Comparison of ENCODE assay signal across 9 cellular contexts in genomic region chrX:104253567-104254441, GRCh38. TPM values are rescaled to one million over a fixed set of nuclear protein-coding genes. Genes with fewer than 3 reads are reported as not detected.
DNase-seq lines count a peak whose midpoint lies in the region; TF ChIP-seq lines count a peak whose summit lies in the region.
"Had no signal": no experiment of that assay in that cellular context is flagged by ENCODE, and none has a peak within 500 bp of the region (broad histone marks: within the 10 kb centered on the region; RNA-seq: fewer than 3 reads in every experiment).

No MANE protein-coding gene starts in this region.

- H3K4me3 ChIP-seq in CD8-positive, alpha-beta memory T cell (ENCODE audit: low read length), result no peak overlapping the region
- H3K4me3 ChIP-seq in neural cell (ENCODE audit: low read length), result peak overlapping the region; percentile 50

- no peaks in the 10 kb centered on the region for H4K20me1 ChIP-seq in neural cell (ENCODE audit: insufficient read depth)

- H3K9ac ChIP-seq in neural cell (ENCODE audit: low read length), result no peak overlapping the region

- TF ChIP-seq RAD21 in neural cell (conservative IDR thresholded peaks at IDR 0.05), result no peak

- H3K27ac ChIP-seq in CD8-positive, alpha-beta memory T cell (ENCODE audit: low read depth, low read length), result no peak overlapping the region
- H3K27ac ChIP-seq in neural cell (ENCODE audit: low read length), result no peak overlapping the region

- H2AFZ ChIP-seq in neural cell (ENCODE audit: low read depth, low read length), result no peak overlapping the region

- no peaks in the 10 kb centered on the region for H3K36me3 Mint-ChIP-seq in CD8-positive, alpha-beta memory T cell

- H3K9me2 ChIP-seq in neural cell (ENCODE audit: insufficient read depth, low read length), result no peaks in the 10 kb centered on the region

- no peaks in the 10 kb centered on the region for H3K4me1 ChIP-seq in CD8-positive, alpha-beta memory T cell (ENCODE audit: insufficient read depth, low read length)

- no peak for DNase-seq in CD8-positive, alpha-beta memory T cell
- DNase-seq in NCI-H1930 (lab: John Stamatoyannopoulos, UW), result peak; percentile 29 to 46
- peak; percentile 56 for DNase-seq in ecto neural progenitor cell (ENCODE audit: low spot score)
- DNase-seq in LoVo (ENCODE audit: low spot score), result no peak
- no peak for DNase-seq in dedifferentiated amniotic fluid mesenchymal stem cell (ENCODE audit: extremely low spot score)
- no peak for DNase-seq in NCI-H1694 treated with DMSO at 0.1 percent for 48 hours (lab: John Stamatoyannopoulos, UW)
- DNase-seq in CD1c-positive myeloid dendritic cell (ENCODE audit: extremely low spot score), result no peak

- H3K4me1 Mint-ChIP-seq in CD8-positive, alpha-beta memory T cell, result peaks cover 6 to 17% (median 7%) of the 10 kb centered on the region in 3 donors

- no peak for TF ChIP-seq CTCF in neural cell (IDR thresholded peaks at IDR 0.05; ENCODE audit: poor library complexity, severe bottlenecking)

- H3K27me3 Mint-ChIP-seq in CD8-positive, alpha-beta memory T cell, result peaks cover 19 to 25% of the 10 kb centered on the region in 2 donors

- peaks cover 0 to 2% (median 0%) of the 10 kb centered on the region in 5 donors for H3K9me3 Mint-ChIP-seq in CD8-positive, alpha-beta memory T cell

- TF ChIP-seq EP300 in neural cell (conservative IDR thresholded peaks at IDR 0.05; ENCODE audit: poor library complexity, severe bottlenecking), result no peak

- H3F3A ChIP-seq in neural cell (ENCODE audit: insufficient read depth, low read length, poor library complexity, severe bottlenecking), result no peaks in the 10 kb centered on the region

- peak overlapping the region in 5 of 7 donors; percentile 60 to 84 (median 70) for H3K4me3 Mint-ChIP-seq in CD8-positive, alpha-beta memory T cell

- no peaks in the 10 kb centered on the region for H3K79me2 ChIP-seq in neural cell (replicated peaks; ENCODE audit: insufficient read depth, low read length)

- no peaks in the 10 kb centered on the region for H3K9me3 ChIP-seq in CD8-positive, alpha-beta memory T cell (ENCODE audit: low read length)
- no peaks in the 10 kb centered on the region for H3K9me3 ChIP-seq in neural cell (ENCODE audit: low read length)

- CTCF ChIA-PET in CD8-positive, alpha-beta memory T cell (lab: Charles Lee), result no interaction called here

- H3K27ac Mint-ChIP-seq in CD8-positive, alpha-beta memory T cell, result no peak overlapping the region

- H3K27me3 ChIP-seq in CD8-positive, alpha-beta memory T cell (ENCODE audit: insufficient read depth, low read length, poor library complexity, severe bottlenecking), result no peaks in the 10 kb centered on the region
- H3K27me3 ChIP-seq in neural cell (ENCODE audit: insufficient read depth, low read depth, low read length), result peaks cover 67% of the 10 kb centered on the region

- POLR2A ChIA-PET in CD8-positive, alpha-beta memory T cell (lab: Charles Lee), result no interaction called here

- H3K4me2 ChIP-seq in neural cell (ENCODE audit: low read length), result no peak overlapping the region

- no peaks in the 10 kb centered on the region for H3K36me3 ChIP-seq in CD8-positive, alpha-beta memory T cell (ENCODE audit: insufficient read depth, low read length)
- H3K36me3 ChIP-seq in neural cell (ENCODE audit: insufficient read depth, low read length), result no peaks in the 10 kb centered on the region

TF ChIP-seq in neural cell, 6 proteins besides CTCF, POLR2A, EP300 and RAD21:
- TF ChIP-seq MXI1 (conservative IDR thresholded peaks at IDR 0.05; ENCODE audit: poor library complexity, severe bottlenecking), result no peak
- no peak for TF ChIP-seq REST (IDR thresholded peaks at IDR 0.05; ENCODE audit: borderline replicate concordance)
- TF ChIP-seq EZH2 (IDR thresholded peaks at IDR 0.05; ENCODE audit: borderline replicate concordance, insufficient read depth, low read length, poor library complexity, severe bottlenecking), result peak; percentile 28
- TF ChIP-seq TAF1 (IDR thresholded peaks at IDR 0.05; ENCODE audit: low read depth), result no peak
- peak; percentile 16 for TF ChIP-seq POLR2AphosphoS5 (IDR thresholded peaks at IDR 0.05)
- no peak for TF ChIP-seq SMC3 (conservative IDR thresholded peaks at IDR 0.05; ENCODE audit: poor library complexity)

RNA-seq across cellular contexts. Expression of gene ESX1, which starts 0.9 kb away (rescaled TPM):
- total RNA-seq in CD8-positive, alpha-beta memory T cell, result not detected
- polyA plus RNA-seq in CD8-positive, alpha-beta memory T cell, result not detected
- polyA plus RNA-seq in neural cell, result not detected in 2 replicates
- polyA minus RNA-seq in neural cell, result not detected in 2 replicates
- total RNA-seq: OCI-LY7 had no signal

Comparison
In these comparisons a context has a peak if more than half of its experiments do, and no peak if none do; other contexts are left out.
1. DNase-seq: peak in NCI-H1930 (2 of 2) and ecto neural progenitor cell (single experiment); none in CD8-positive, alpha-beta memory T cell (0 of 5), LoVo (single experiment), dedifferentiated amniotic fluid mesenchymal stem cell (single experiment), NCI-H1694 treated with DMSO at 0.1 percent for 48 hours (single experiment) and CD1c-positive myeloid dendritic cell (single experiment).